ENCODE assay signal across 26 cellular contexts in the genomic region with DNA sequence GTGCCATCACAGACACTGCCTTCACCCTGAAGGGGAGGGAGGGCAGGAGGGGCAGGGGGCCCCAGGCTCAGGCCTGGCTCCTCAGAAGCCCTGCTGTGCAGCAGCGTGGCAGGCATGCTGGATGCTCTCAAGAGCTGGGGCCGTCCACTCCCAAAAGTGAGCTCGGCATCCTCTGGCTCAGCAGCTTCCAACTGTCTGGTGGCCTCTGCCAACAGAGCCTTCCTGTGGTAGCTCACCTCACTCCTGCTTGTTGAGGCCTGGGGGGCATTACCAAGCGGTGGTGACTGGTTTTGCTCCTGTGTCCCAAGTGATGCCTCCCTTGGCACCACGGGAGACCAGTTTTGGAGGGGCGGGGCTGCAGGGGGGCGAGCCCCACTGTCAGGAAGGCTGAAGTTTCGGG. TPM values are rescaled to one million over a fixed set of nuclear protein-coding genes. Genes with fewer than 3 reads are reported as not detected.
DNase-seq lines count a peak whose midpoint lies in the region; ATAC-seq and TF ChIP-seq lines count a peak whose summit lies in the region.
"Had no signal": no experiment of that assay in that cellular context is flagged by ENCODE, and none has a peak within 500 bp of the region (broad histone marks: within the 10 kb centered on the region; RNA-seq: fewer than 3 reads in every experiment).

No MANE protein-coding gene starts in this region.

- peak overlapping the region; percentile 42 for H2BK5ac ChIP-seq in neuronal stem cell (ENCODE audit: low read length)

- H2AFZ ChIP-seq in neuronal stem cell (ENCODE audit: low read length) = no peak overlapping the region
- H2AFZ ChIP-seq: GM23338 had no signal

- peak; percentile 38 for DNase-seq in natural killer cell treated with Interleukin-12 subunit alpha and Interleukin-12 subunit beta and Interleukin-15 and Interleukin-18, amount 100 ng/mL, for 72 hours (ENCODE audit: low spot score)
- DNase-seq in natural killer cell (no peak), neuronal stem cell (ENCODE audit: low spot score) (no peak), vagina (ENCODE audit: extremely low spot score in 2 of 2) (no peak), NOMO-1 (lab: John Stamatoyannopoulos, UW; ENCODE audit: unreplicated experiment in 2 of 2) (no peak), NCI-H510A treated with DMSO at 0.1 percent for 48 hours (lab: John Stamatoyannopoulos, UW) (no peak)
- DNase-seq: 8988T; ACHN; AML-193; BE2C; CD4-positive, alpha-beta T cell; CD8-positive, alpha-beta memory T cell; DMS 273 treated with DMSO at 0.1 percent for 48 hours; DMS53; DMS79 treated with DMSO at 0.1 percent for 48 hours; GF-D8; H9 had no signal

- H3K27ac ChIP-seq in neuronal stem cell (replicated peaks; ENCODE audit: low read length) (no peak overlapping the region), vagina (peak overlapping the region; percentile 21)
- H3K27ac ChIP-seq: A549; BLaER1 treated with 17β-estradiol and CSF1 and Interleukin-3, amounts not matched to agents 10 nM and 100 nM had no signal

- H3K4me1 Mint-ChIP-seq in natural killer cell treated with Interleukin-12 subunit alpha and Interleukin-12 subunit beta and Interleukin-15 and Interleukin-18, amount 100 ng/mL, for 72 hours (ENCODE audit: low read depth in 2 of 2) = peaks cover 11 to 18% of the 10 kb centered on the region in 2 donors
- peaks cover 16 to 21% of the 10 kb centered on the region in 2 donors for H3K4me1 Mint-ChIP-seq in natural killer cell

- H3K9ac ChIP-seq in neuronal stem cell (ENCODE audit: low read depth, low read length, poor library complexity) = no peak overlapping the region
- H3K9ac ChIP-seq: BLaER1 treated with 17β-estradiol and CSF1 and Interleukin-3, amounts not matched to agents 10 nM and 100 nM had no signal

- H3K4me3 ChIP-seq in neuronal stem cell (ENCODE audit: low read length in 2 of 2) (no peak overlapping the region), vagina (no peak overlapping the region)
- H3K4me3 ChIP-seq: A549; BLaER1 treated with 17β-estradiol and CSF1 and Interleukin-3, amounts not matched to agents 10 nM and 100 nM; GM23338 had no signal

- no peak overlapping the region for H3K27ac Mint-ChIP-seq in natural killer cell treated with Interleukin-12 subunit alpha and Interleukin-12 subunit beta and Interleukin-15 and Interleukin-18, amount 100 ng/mL, for 72 hours
- H3K27ac Mint-ChIP-seq in natural killer cell = no peak overlapping the region
- H3K27ac Mint-ChIP-seq: CD14-positive monocyte, GM23338, H9 had no signal

- H3K79me1 ChIP-seq in neuronal stem cell (ENCODE audit: low read depth, low read length) = no peaks in the 10 kb centered on the region

- H3K4me1 ChIP-seq in neuronal stem cell (ENCODE audit: control insufficient read depth in 2 of 2, insufficient read depth in 1 of 2, low read depth in 1 of 2, low read length in 2 of 2) (peaks cover 0 to 17% of the 10 kb centered on the region in 2 donors), vagina (no peaks in the 10 kb centered on the region)

- peak overlapping the region; percentile 5 for H2BK12ac ChIP-seq in neuronal stem cell (ENCODE audit: low read length)

- H3K9me3 ChIP-seq in neuronal stem cell (replicated peaks in 1 of 2; ENCODE audit: control insufficient read depth in 2 of 2, insufficient read depth in 1 of 2, low read depth in 1 of 2, low read length in 2 of 2) = no peaks in the 10 kb centered on the region
- no peaks in the 10 kb centered on the region for H3K9me3 ChIP-seq in vagina
- H3K9me3 ChIP-seq: BE2C had no signal

- no peak overlapping the region for H2BK120ac ChIP-seq in neuronal stem cell (ENCODE audit: low read depth, low read length)

- intact Hi-C loops in natural killer cell (cut with micrococcal nuclease) (no loop called here), vagina (cut with DNase I) (no loop called here)

- no peak for TF ChIP-seq POLR2A in vagina (IDR thresholded peaks at IDR 0.05)

- H3K27me3 ChIP-seq in neuronal stem cell (ENCODE audit: control insufficient read depth in 3 of 3, insufficient read depth in 3 of 3, low read depth in 1 of 3, low read length in 3 of 3) (no peaks in the 10 kb centered on the region), vagina (no peaks in the 10 kb centered on the region)
- H3K27me3 ChIP-seq: BE2C; BLaER1 treated with 17β-estradiol and CSF1 and Interleukin-3, amounts not matched to agents 10 nM and 100 nM had no signal

- H2BK15ac ChIP-seq in neuronal stem cell (ENCODE audit: low read length) = peak overlapping the region; percentile 35

- no peak overlapping the region for H3K23ac ChIP-seq in neuronal stem cell (ENCODE audit: low read depth, low read length, poor library complexity)

- H3K36me3 ChIP-seq in neuronal stem cell (replicated peaks in 1 of 2; ENCODE audit: control insufficient read depth in 2 of 2, insufficient read depth in 2 of 2, low read length in 2 of 2) (no peaks in the 10 kb centered on the region), vagina (no peaks in the 10 kb centered on the region)
- H3K36me3 ChIP-seq: BE2C; BLaER1 treated with 17β-estradiol and CSF1 and Interleukin-3, amounts not matched to agents 10 nM and 100 nM had no signal

- H3K36me3 Mint-ChIP-seq in natural killer cell treated with Interleukin-12 subunit alpha and Interleukin-12 subunit beta and Interleukin-15 and Interleukin-18, amount 100 ng/mL, for 72 hours = no peaks in the 10 kb centered on the region
- H3K36me3 Mint-ChIP-seq in natural killer cell = no peaks in the 10 kb centered on the region

- ATAC-seq in natural killer cell treated with Interleukin-12 subunit alpha and Interleukin-12 subunit beta and Interleukin-15 and Interleukin-18, amount 100 ng/mL, for 72 hours = no peak
- ATAC-seq in natural killer cell = no peak
- no peak for ATAC-seq in GM18511 (IDR thresholded peaks at IDR 0.05; ENCODE audit: unreplicated experiment)
- ATAC-seq: A549, GM23338, HCT116 had no signal

- no CpG with 5 or more reads among the region's 8 CpGs for WGBS in neuronal stem cell (ENCODE audit: extremely low coverage in 2 of 2, insufficient read length in 2 of 2, insufficient replicate concordance in 1 of 2), 2 donors

- no peak for TF ChIP-seq CTCF in natural killer cell (IDR thresholded peaks at IDR 0.05)
- no peak for TF ChIP-seq CTCF in vagina (IDR thresholded peaks at IDR 0.05)

- H3K4me2 ChIP-seq in neuronal stem cell (ENCODE audit: insufficient read depth, low read length, poor library complexity, severe bottlenecking) = no peak overlapping the region
- H3K4me2 ChIP-seq: A549; BLaER1 treated with 17β-estradiol and CSF1 and Interleukin-3, amounts not matched to agents 10 nM and 100 nM; GM23338 had no signal

- peak overlapping the region; percentile 41 for H2AK5ac ChIP-seq in neuronal stem cell (ENCODE audit: low read depth, low read length)

- H4K8ac ChIP-seq in neuronal stem cell (ENCODE audit: low read depth, low read length) = no peak overlapping the region

- no peak overlapping the region for H3K14ac ChIP-seq in neuronal stem cell (ENCODE audit: low read length)

- peak overlapping the region; percentile 40 for H3K18ac ChIP-seq in neuronal stem cell (ENCODE audit: low read length)

- peaks cover 1 to 4% of the 10 kb centered on the region in 2 donors for H3K27me3 Mint-ChIP-seq in natural killer cell treated with Interleukin-12 subunit alpha and Interleukin-12 subunit beta and Interleukin-15 and Interleukin-18, amount 100 ng/mL, for 72 hours
- no peaks in the 10 kb centered on the region for H3K27me3 Mint-ChIP-seq in natural killer cell (ENCODE audit: low read depth in 2 of 2)
- H3K27me3 Mint-ChIP-seq: CD4-positive, alpha-beta T cell had no signal

- H4K91ac ChIP-seq in neuronal stem cell (ENCODE audit: low read depth, low read length, poor library complexity) = peak overlapping the region; percentile 27

- H3K4me3 Mint-ChIP-seq in natural killer cell treated with Interleukin-12 subunit alpha and Interleukin-12 subunit beta and Interleukin-15 and Interleukin-18, amount 100 ng/mL, for 72 hours = no peak overlapping the region
- H3K4me3 Mint-ChIP-seq in natural killer cell = no peak overlapping the region
- H3K4me3 Mint-ChIP-seq: CD14-positive monocyte; CD4-positive, alpha-beta T cell; GM23338; H9 had no signal

- H3K9me3 Mint-ChIP-seq in natural killer cell treated with Interleukin-12 subunit alpha and Interleukin-12 subunit beta and Interleukin-15 and Interleukin-18, amount 100 ng/mL, for 72 hours = peaks cover 2% of the 10 kb centered on the region
- no peaks in the 10 kb centered on the region for H3K9me3 Mint-ChIP-seq in natural killer cell
- H3K9me3 Mint-ChIP-seq: GM23338, H9 had no signal

- no peak overlapping the region for H3K4ac ChIP-seq in neuronal stem cell (ENCODE audit: low read length)

RNA-seq across cellular contexts. Expression of a gene that starts 44.7 kb away (rescaled TPM):
- total RNA-seq in natural killer cell treated with Interleukin-12 subunit alpha and Interleukin-12 subunit beta and Interleukin-15 and Interleukin-18, amount 100 ng/mL, for 72 hours = not detected
- total RNA-seq in natural killer cell (not detected), vagina (1.2 TPM)
- polyA plus RNA-seq in neuronal stem cell (2013, experiment 1 of 2) = 2.5 TPM
- 2.6 TPM for polyA plus RNA-seq in neuronal stem cell (2013, experiment 2 of 2)
- total RNA-seq: CD4-positive, alpha-beta T cell; CD8-positive, alpha-beta memory T cell; Daoy; G401; H4 had no signal
- polyA plus RNA-seq: CD14-positive monocyte; CD8-positive, alpha-beta memory T cell had no signal
